Comparison of ENCODE assay signal across 7 cellular contexts in genomic region chr7:100827330-100828226, GRCh38. TPM values are rescaled to one million over a fixed set of nuclear protein-coding genes. Genes with fewer than 3 reads are reported as not detected.
DNase-seq lines count a peak whose midpoint lies in the region; ATAC-seq and TF ChIP-seq lines count a peak whose summit lies in the region.

TSS of gene EPHB4 (minus strand) at chr7:100827523. CDS start at chr7:100827030, 493 bp downstream.

- H3K4me3 ChIP-seq in Loucy (ENCODE audit: low read length, poor library complexity, severe bottlenecking) (peak within 1 kb of the TSS; percentile 52), cardiac muscle cell (peak within 1 kb of the TSS; percentile 95), ovary (peak within 1 kb of the TSS; percentile 84)

- no peak within 1 kb of the TSS for H3K27ac Mint-ChIP-seq in activated naive CD8-positive, alpha-beta T cell treated with anti-CD3 and anti-CD28 coated beads, Interleukin-2, amount 50 U/mL, for 24 hours

- no peaks in the 10 kb centered on the region for H3K9me3 ChIP-seq in ES-I3 (ENCODE audit: control insufficient read depth, insufficient read depth, low read length)
- no peaks in the 10 kb centered on the region for H3K9me3 ChIP-seq in Loucy (ENCODE audit: insufficient read depth, low read depth, low read length)
- no peaks in the 10 kb centered on the region for H3K9me3 ChIP-seq in cardiac muscle cell (ENCODE audit: low read depth)
- no peaks in the 10 kb centered on the region for H3K9me3 ChIP-seq in ovary

- intact Hi-C loops in ovary (cut with DNase I), result no loop called here

- peaks cover 8% of the 10 kb centered on the region for H3K27me3 ChIP-seq in Loucy (ENCODE audit: insufficient read depth, low read length, poor library complexity, severe bottlenecking)
- H3K27me3 ChIP-seq in cardiac muscle cell, result no peaks in the 10 kb centered on the region
- H3K27me3 ChIP-seq in ovary, result no peaks in the 10 kb centered on the region

- TF ChIP-seq EP300 in ovary (IDR thresholded peaks at IDR 0.05), result no peak

- H3F3A ChIP-seq in Loucy (ENCODE audit: low read depth), result no peaks in the 10 kb centered on the region

- H3K4me3 Mint-ChIP-seq in activated naive CD8-positive, alpha-beta T cell treated with anti-CD3 and anti-CD28 coated beads, Interleukin-2, amount 50 U/mL, for 24 hours, result peak within 1 kb of the TSS; percentile 71

- H2AFZ ChIP-seq in Loucy (ENCODE audit: low read length), result peak within 1 kb of the TSS; percentile 65

- H3K4me1 Mint-ChIP-seq in activated naive CD8-positive, alpha-beta T cell treated with anti-CD3 and anti-CD28 coated beads, Interleukin-2, amount 50 U/mL, for 24 hours, result peaks cover 19% of the 10 kb centered on the region

- no peaks in the 10 kb centered on the region for H3K9me2 ChIP-seq in Loucy (replicated peaks; ENCODE audit: low read depth, low read length)

- WGBS in ovary, 3 donors, result 1% methylated on average over 43 to 78 of the region's 80 CpGs

- H3K4me2 ChIP-seq in Loucy (ENCODE audit: low read depth, low read length, poor library complexity, severe bottlenecking), result peak within 1 kb of the TSS; percentile 40

- peaks cover 36% of the 10 kb centered on the region for H3K27me3 Mint-ChIP-seq in activated naive CD8-positive, alpha-beta T cell treated with anti-CD3 and anti-CD28 coated beads, Interleukin-2, amount 50 U/mL, for 24 hours

- peak; percentile 18 for DNase-seq in activated naive CD8-positive, alpha-beta T cell treated with anti-CD3 and anti-CD28 coated beads, Interleukin-2, amount 50 U/mL, for 24 hours
- DNase-seq in cardiac muscle cell (ENCODE audit: low read depth in 1 of 2, low spot score in 1 of 2) (peak; percentile 90 to 94), ovary (peak; percentile 91 to 93 (median 92)), COR-L47 (lab: John Stamatoyannopoulos, UW) (no peak), globus pallidus (ENCODE audit: low spot score) (no peak)

- peaks cover 6% of the 10 kb centered on the region; the same call in 1 of the 2 replicates for H3K36me3 ChIP-seq in ES-I3 (ENCODE audit: insufficient read depth, low read length)
- H3K36me3 ChIP-seq in Loucy (ENCODE audit: insufficient read depth, low read length), result no peaks in the 10 kb centered on the region
- peaks cover 6% of the 10 kb centered on the region for H3K36me3 ChIP-seq in cardiac muscle cell
- H3K36me3 ChIP-seq in ovary, result no peaks in the 10 kb centered on the region

- H4K20me1 ChIP-seq in Loucy (ENCODE audit: insufficient read depth, low read length, poor library complexity, severe bottlenecking), result no peaks in the 10 kb centered on the region

- TF ChIP-seq CTCF in Loucy (conservative IDR thresholded peaks at IDR 0.05; ENCODE audit: low read length), result peak; percentile 31
- peak; percentile 62 for TF ChIP-seq CTCF in cardiac muscle cell (IDR thresholded peaks at IDR 0.05; ENCODE audit: low read depth, low read length)
- TF ChIP-seq CTCF in ovary (IDR thresholded peaks at IDR 0.05), result peak; percentile 15 to 52 (median 45)

- H3K36me3 Mint-ChIP-seq in activated naive CD8-positive, alpha-beta T cell treated with anti-CD3 and anti-CD28 coated beads, Interleukin-2, amount 50 U/mL, for 24 hours (ENCODE audit: low read depth), result no peaks in the 10 kb centered on the region

- H3K4me1 ChIP-seq in ES-I3 (ENCODE audit: insufficient read depth, low read length), result no peaks in the 10 kb centered on the region; the same call in 1 of the 2 replicates
- peaks cover 9% of the 10 kb centered on the region for H3K4me1 ChIP-seq in Loucy (ENCODE audit: insufficient read depth, low read length, poor library complexity, severe bottlenecking)
- H3K4me1 ChIP-seq in cardiac muscle cell (ENCODE audit: low read depth), result peaks cover 5% of the 10 kb centered on the region
- peaks cover 11% of the 10 kb centered on the region for H3K4me1 ChIP-seq in ovary (ENCODE audit: insufficient read depth)

- ATAC-seq in activated naive CD8-positive, alpha-beta T cell treated with anti-CD3 and anti-CD28 coated beads, Interleukin-2, amount 50 U/mL, for 24 hours, result peak; percentile 41

- peak within 1 kb of the TSS; percentile 78 for H3K27ac ChIP-seq in cardiac muscle cell
- peak within 1 kb of the TSS; percentile 80 to 89 for H3K27ac ChIP-seq in ovary

- peak; percentile 32 for TF ChIP-seq POLR2A in ovary (IDR thresholded peaks at IDR 0.05)

- peak within 1 kb of the TSS; percentile 90 for H3K9ac ChIP-seq in ES-I3 (ENCODE audit: low read depth, low read length)
- H3K9ac ChIP-seq in Loucy (ENCODE audit: low read depth, low read length, poor library complexity, severe bottlenecking), result no peak within 1 kb of the TSS

- H3K9me3 Mint-ChIP-seq in activated naive CD8-positive, alpha-beta T cell treated with anti-CD3 and anti-CD28 coated beads, Interleukin-2, amount 50 U/mL, for 24 hours, result no peaks in the 10 kb centered on the region

- no peaks in the 10 kb centered on the region for H3K79me2 ChIP-seq in Loucy (ENCODE audit: insufficient read depth, low read length)

RNA-seq across cellular contexts. Expression of gene EPHB4, which starts in this region (rescaled TPM):
- total RNA-seq in cardiac muscle cell (48.9 and 53.6 TPM in 2 replicates), ovary (100 to 1,000 TPM in 3 of 7 donors, 10 to 100 TPM in 4; 31.0 to 119 (median 89.8) TPM)
- polyA plus RNA-seq in cardiac muscle cell (29.5 and 33.4 TPM in 2 replicates), ovary (10 to 100 TPM; 24.4 to 38.2 TPM)

Comparison
In these comparisons a context has a peak if more than half of its experiments do, and no peak if none do; other contexts are left out.
1. DNase-seq: peak in activated naive CD8-positive, alpha-beta T cell treated with anti-CD3 and anti-CD28 coated beads, Interleukin-2, amount 50 U/mL, for 24 hours (single experiment), cardiac muscle cell (2 of 2) and ovary (5 of 5); none in COR-L47 (single experiment) and globus pallidus (single experiment).
2. Peak in every context shown above with its lines, with median percentiles within 50 percentile points of each other: H3K4me3 ChIP-seq and CTCF ChIP-seq.